Comparison of ENCODE assay signal across 11 cellular contexts in genomic region chr9:113574381-113575262, GRCh38.
A peak's percentile ranks its signal among the peaks of the same experiment; 100 is the strongest.
DNase-seq lines count a peak whose midpoint lies in the region; ATAC-seq and TF ChIP-seq lines count a peak whose summit lies in the region.
"Had no signal": no experiment of that assay in that cellular context is flagged by ENCODE, and none has a peak within 500 bp of the region (broad histone marks: within the 10 kb centered on the region; RNA-seq: fewer than 3 reads in every experiment).

No MANE protein-coding gene starts in this region.

- peaks cover 57% of the 10 kb centered on the region for H3K4me1 Mint-ChIP-seq in stimulated activated naive CD8-positive, alpha-beta T cell treated with anti-CD3 and anti-CD28 coated beads, Interleukin-15, Interleukin-2, amounts not matched to agents 100 ng/mL and 50 ng/mL, for 24 hours (ENCODE audit: low read depth)
- H3K4me1 Mint-ChIP-seq in central memory CD8-positive, alpha-beta T cell = peaks cover 86% of the 10 kb centered on the region
- peaks cover 16% of the 10 kb centered on the region for H3K4me1 Mint-ChIP-seq in type B pancreatic cell (ENCODE audit: unreplicated experiment)

- H3K36me3 Mint-ChIP-seq in stimulated activated naive CD8-positive, alpha-beta T cell treated with anti-CD3 and anti-CD28 coated beads, Interleukin-15, Interleukin-2, amounts not matched to agents 100 ng/mL and 50 ng/mL, for 24 hours (ENCODE audit: low read depth) = peaks cover 4% of the 10 kb centered on the region
- peaks cover 8% of the 10 kb centered on the region for H3K36me3 Mint-ChIP-seq in central memory CD8-positive, alpha-beta T cell (ENCODE audit: insufficient read depth)
- no peaks in the 10 kb centered on the region for H3K36me3 Mint-ChIP-seq in type B pancreatic cell

- 88 to 89% methylated on average over 14 of the region's 14 CpGs for WGBS in lung, 2 donors

- no peaks in the 10 kb centered on the region for H3K27me3 ChIP-seq in lung (ENCODE audit: control insufficient read depth, insufficient read depth)
- H3K27me3 ChIP-seq: colonic mucosa had no signal

- H3K4me3 Mint-ChIP-seq in stimulated activated naive CD8-positive, alpha-beta T cell treated with anti-CD3 and anti-CD28 coated beads, Interleukin-15, Interleukin-2, amounts not matched to agents 100 ng/mL and 50 ng/mL, for 24 hours = no peak overlapping the region
- H3K4me3 Mint-ChIP-seq in central memory CD8-positive, alpha-beta T cell = no peak overlapping the region
- H3K4me3 Mint-ChIP-seq in type B pancreatic cell = no peak overlapping the region

- TF ChIP-seq CTCF in lung (IDR thresholded peaks at IDR 0.05; ENCODE audit: control extremely low read depth, extremely low read depth) (no peak), type B pancreatic cell (conservative IDR thresholded peaks at IDR 0.05) (no peak)

- no peaks in the 10 kb centered on the region for H3K9me3 Mint-ChIP-seq in stimulated activated naive CD8-positive, alpha-beta T cell treated with anti-CD3 and anti-CD28 coated beads, Interleukin-15, Interleukin-2, amounts not matched to agents 100 ng/mL and 50 ng/mL, for 24 hours
- no peaks in the 10 kb centered on the region for H3K9me3 Mint-ChIP-seq in central memory CD8-positive, alpha-beta T cell
- no peaks in the 10 kb centered on the region for H3K9me3 Mint-ChIP-seq in type B pancreatic cell

- no peaks in the 10 kb centered on the region for H3K36me3 ChIP-seq in lung (ENCODE audit: control insufficient read depth in 2 of 2, insufficient read depth in 2 of 2, low read length in 2 of 2)
- H3K36me3 ChIP-seq: colonic mucosa, prostate gland had no signal

- peak overlapping the region; percentile 15 to 45 for H3K27ac ChIP-seq in lung (ENCODE audit: low read depth in 1 of 2, low read length in 1 of 2)
- H3K27ac ChIP-seq: colonic mucosa, prostate gland had no signal

- no peaks in the 10 kb centered on the region for H3K27me3 Mint-ChIP-seq in stimulated activated naive CD8-positive, alpha-beta T cell treated with anti-CD3 and anti-CD28 coated beads, Interleukin-15, Interleukin-2, amounts not matched to agents 100 ng/mL and 50 ng/mL, for 24 hours
- no peaks in the 10 kb centered on the region for H3K27me3 Mint-ChIP-seq in central memory CD8-positive, alpha-beta T cell
- H3K27me3 Mint-ChIP-seq in type B pancreatic cell = peaks cover 3% of the 10 kb centered on the region

- no peak for ATAC-seq in stimulated activated naive CD8-positive, alpha-beta T cell treated with anti-CD3 and anti-CD28 coated beads, Interleukin-15, Interleukin-2, amounts not matched to agents 100 U/mL and 50 U/mL, for 24 hours
- no peak for ATAC-seq in central memory CD8-positive, alpha-beta T cell (replicated peaks; ENCODE audit: extremely low read depth, poor library complexity, severe bottlenecking)
- no peak for ATAC-seq in lung (ENCODE audit: insufficient read depth, low FRiP score)
- ATAC-seq: Panc1 had no signal

- H3K9me3 ChIP-seq in lung (ENCODE audit: control insufficient read depth in 2 of 2, insufficient read depth in 1 of 2, low read length in 1 of 2) = no peaks in the 10 kb centered on the region
- H3K9me3 ChIP-seq: colonic mucosa, prostate gland had no signal

- peaks cover 12 to 44% of the 10 kb centered on the region in 2 donors for H3K4me1 ChIP-seq in lung (ENCODE audit: control insufficient read depth in 2 of 2, insufficient read depth in 2 of 2, low read length in 2 of 2)

- DNase-seq in stimulated activated naive CD8-positive, alpha-beta T cell treated with anti-CD3 and anti-CD28 coated beads, Interleukin-15, Interleukin-2, amounts not matched to agents 100 U/mL and 50 U/mL, for 24 hours = no peak
- no peak for DNase-seq in central memory CD8-positive, alpha-beta T cell (ENCODE audit: low spot score in 2 of 2)
- DNase-seq in lung (ENCODE audit: low spot score) = no peak
- no peak for DNase-seq in HK-2 (ENCODE audit: unreplicated experiment)
- no peak for DNase-seq in type B pancreatic cell (ENCODE audit: extremely low spot score, unreplicated experiment)
- no peak for DNase-seq in SKM-1 (lab: John Stamatoyannopoulos, UW; ENCODE audit: unreplicated experiment)
- DNase-seq in NOMO-1 (lab: John Stamatoyannopoulos, UW; ENCODE audit: unreplicated experiment in 2 of 2) = no peak
- DNase-seq: colonic mucosa had no signal

- no peak overlapping the region for H3K4me3 ChIP-seq in lung
- H3K4me3 ChIP-seq: colonic mucosa, prostate gland had no signal

- peak overlapping the region; percentile 39 for H3K27ac Mint-ChIP-seq in stimulated activated naive CD8-positive, alpha-beta T cell treated with anti-CD3 and anti-CD28 coated beads, Interleukin-15, Interleukin-2, amounts not matched to agents 100 ng/mL and 50 ng/mL, for 24 hours
- peak overlapping the region; percentile 87 for H3K27ac Mint-ChIP-seq in central memory CD8-positive, alpha-beta T cell (ENCODE audit: low read depth)
- no peak overlapping the region for H3K27ac Mint-ChIP-seq in type B pancreatic cell
